In genomic region chr9:138101444-138102234, GRCh38 we compare ENCODE assay signal across 32 cellular contexts.
DNase-seq lines count a peak whose midpoint lies in the region; ATAC-seq, FAIRE-seq and TF ChIP-seq lines count a peak whose summit lies in the region.
"Had no signal": no experiment of that assay in that cellular context is flagged by ENCODE, and none has a peak within 500 bp of the region (broad histone marks: within the 10 kb centered on the region; RNA-seq: fewer than 3 reads in every experiment).

No MANE protein-coding gene starts in this region.

- ATAC-seq in HG03139 (IDR thresholded peaks at IDR 0.05; ENCODE audit: unreplicated experiment) = no peak
- ATAC-seq: activated CD4-positive, CD25-positive, alpha-beta regulatory T cell treated with anti-CD3 and anti-CD28 coated beads, Interleukin-2, amount 50 U/mL, for 24 hours; activated CD8-positive, alpha-beta T cell treated with anti-CD3 and anti-CD28 coated beads for 36 hours; activated T-cell treated with anti-CD3 and anti-CD28 coated beads, Interleukin-2, amount 50 U/mL, for 4 hours; esophagus mucosa; foreskin keratinocyte; stimulated activated naive CD8-positive, alpha-beta T cell treated with anti-CD3 and anti-CD28 coated beads, Interleukin-15, amount 100 ng/mL, for 72 hours had no signal

- in situ Hi-C loops in mammary epithelial cell (cut with MboI; ENCODE audit: low sequenced_read_pairs in 2 of 2) = no loop called here

- H3K4me1 ChIP-seq in endodermal cell (ENCODE audit: control insufficient read depth, insufficient read depth, low read length) = no peaks in the 10 kb centered on the region
- H3K4me1 ChIP-seq in mammary epithelial cell (ENCODE audit: insufficient read depth, low read length) = no peaks in the 10 kb centered on the region
- no peaks in the 10 kb centered on the region for H3K4me1 ChIP-seq in small intestine (ENCODE audit: control insufficient read depth in 2 of 2, insufficient read depth in 1 of 2, low read depth in 1 of 2, low read length in 1 of 2)
- H3K4me1 ChIP-seq: foreskin keratinocyte, SJSA1, tibial nerve had no signal

- H3K9ac ChIP-seq in endodermal cell (ENCODE audit: extremely low read depth, low read length, poor library complexity, severe bottlenecking) (no peak overlapping the region), mammary epithelial cell (ENCODE audit: insufficient read depth, low read length) (no peak overlapping the region)
- H3K9ac ChIP-seq: BLaER1 had no signal

- H3K4me3 ChIP-seq in endodermal cell (ENCODE audit: low read length) (no peak overlapping the region), mammary epithelial cell (replicated peaks in 1 of 3; ENCODE audit: insufficient read depth in 1 of 3, low read depth in 2 of 3, low read length in 3 of 3) (no peak overlapping the region), small intestine (ENCODE audit: low read depth in 1 of 2, low read length in 2 of 2) (no peak overlapping the region)
- H3K4me3 ChIP-seq: BLaER1, heart right ventricle, SJSA1, tibial nerve had no signal

- H3K79me2 ChIP-seq in mammary epithelial cell (ENCODE audit: insufficient read depth, low read length) = no peaks in the 10 kb centered on the region

- CTCF ChIA-PET in mammary epithelial cell (lab: Charles Lee; ENCODE audit: low non-redundant PET) = no interaction called here

- H2AFZ ChIP-seq in mammary epithelial cell (ENCODE audit: low read depth, low read length) = no peak overlapping the region

- H3K27ac Mint-ChIP-seq in endodermal cell = no peak overlapping the region
- H3K27ac Mint-ChIP-seq in osteocyte (ENCODE audit: unreplicated experiment) = no peak overlapping the region
- H3K27ac Mint-ChIP-seq: activated CD8-positive, alpha-beta T cell treated with anti-CD3 and anti-CD28 coated beads for 36 hours; activated naive CD4-positive, alpha-beta T cell treated with anti-CD3 and anti-CD28 coated beads, Interleukin-2, amount 50 U/mL, for 24 hours had no signal

- no peak overlapping the region for H3K4me3 Mint-ChIP-seq in endodermal cell
- H3K4me3 Mint-ChIP-seq in osteocyte (ENCODE audit: unreplicated experiment) = no peak overlapping the region
- H3K4me3 Mint-ChIP-seq: activated CD8-positive, alpha-beta T cell treated with anti-CD3 and anti-CD28 coated beads for 36 hours; activated naive CD4-positive, alpha-beta T cell treated with anti-CD3 and anti-CD28 coated beads, Interleukin-2, amount 50 U/mL, for 24 hours; activated T-cell treated with anti-CD3 and anti-CD28 coated beads, Interleukin-2, amount 50 U/mL, for 4 hours; stimulated activated naive CD8-positive, alpha-beta T cell treated with anti-CD3 and anti-CD28 coated beads, Interleukin-15, amount 100 ng/mL, for 72 hours had no signal

- H3K27me3 Mint-ChIP-seq in endodermal cell (ENCODE audit: insufficient read depth) (no peaks in the 10 kb centered on the region), osteocyte (ENCODE audit: unreplicated experiment) (no peaks in the 10 kb centered on the region)
- H3K27me3 Mint-ChIP-seq: stimulated activated naive CD8-positive, alpha-beta T cell treated with anti-CD3 and anti-CD28 coated beads, Interleukin-15, amount 100 ng/mL, for 72 hours had no signal

- no TSS peak for BruUV-seq in mammary epithelial cell (replicated peaks; lab: Mats Ljungman, UMichigan)

- intact Hi-C loops in mammary epithelial cell (cut with micrococcal nuclease) = no loop called here

- 87 to 89% methylated on average over 7 to 16 of the region's 16 CpGs for WGBS in endodermal cell (ENCODE audit: insufficient coverage in 1 of 2, insufficient read length in 1 of 2), 2 experiments
- WGBS in mammary epithelial cell (ENCODE audit: low coverage, missing lambda C conversion rate) = 70% methylated on average over 6 of the region's 16 CpGs
- WGBS in small intestine, 3 donors = 82 to 87% (median 86%) methylated on average over 13 to 16 of the region's 16 CpGs

- no peak overlapping the region for H3K4me2 ChIP-seq in mammary epithelial cell (ENCODE audit: insufficient read depth, low read depth, low read length)
- H3K4me2 ChIP-seq: BLaER1 had no signal

- H4K20me1 ChIP-seq in mammary epithelial cell (ENCODE audit: insufficient read depth, low read length) = no peaks in the 10 kb centered on the region
- H4K20me1 ChIP-seq: BLaER1 had no signal

- H3K27me3 ChIP-seq in endodermal cell (ENCODE audit: control insufficient read depth, insufficient read depth, low read length, poor library complexity, severe bottlenecking) (no peaks in the 10 kb centered on the region), mammary epithelial cell (ENCODE audit: insufficient read depth, low read length) (no peaks in the 10 kb centered on the region), small intestine (ENCODE audit: control insufficient read depth in 2 of 2, insufficient read depth in 2 of 2, low read length in 2 of 2) (no peaks in the 10 kb centered on the region)
- H3K27me3 ChIP-seq: BLaER1, foreskin keratinocyte, SJSA1, tibial nerve had no signal

- dilution Hi-C loops in mammary epithelial cell (cut with HindIII; ENCODE audit: low sequenced_read_pairs) = loop anchor here (10.0 kb wide), 3 partner anchors 117 to 397 kb away; no protein-coding TSS in a partner anchor

- H3K36me3 Mint-ChIP-seq in endodermal cell (ENCODE audit: low read depth) (peaks cover 11% of the 10 kb centered on the region), osteocyte (ENCODE audit: unreplicated experiment) (no peaks in the 10 kb centered on the region)
- H3K36me3 Mint-ChIP-seq: activated naive CD4-positive, alpha-beta T cell treated with anti-CD3 and anti-CD28 coated beads, Interleukin-2, amount 50 U/mL, for 24 hours had no signal

- TF ChIP-seq CTCF in D721Med (IDR thresholded peaks at IDR 0.05; ENCODE audit: insufficient read depth, missing control alignments) (no peak), endodermal cell (conservative IDR thresholded peaks at IDR 0.05) (no peak), osteocyte (IDR thresholded peaks at IDR 0.05) (no peak), mammary epithelial cell (conservative IDR thresholded peaks at IDR 0.05 in 1 of 2, IDR thresholded peaks at IDR 0.05 in 1 of 2; ENCODE audit: extremely low read depth in 1 of 2, insufficient read depth in 1 of 2, low read depth in 1 of 2, low read length in 2 of 2) (no peak)

- H3K27ac ChIP-seq in endodermal cell (ENCODE audit: low read depth, low read length) (no peak overlapping the region), mammary epithelial cell (ENCODE audit: insufficient read depth, low read depth, low read length) (no peak overlapping the region), small intestine (ENCODE audit: low read depth in 1 of 2, low read length in 1 of 2) (no peak overlapping the region)
- H3K27ac ChIP-seq: BLaER1, foreskin keratinocyte, heart right ventricle, SJSA1, tibial nerve had no signal

- H3K9me3 Mint-ChIP-seq in endodermal cell = no peaks in the 10 kb centered on the region
- peaks cover under 1% of the 10 kb centered on the region for H3K9me3 Mint-ChIP-seq in osteocyte (ENCODE audit: unreplicated experiment)
- H3K9me3 Mint-ChIP-seq: activated CD8-positive, alpha-beta T cell treated with anti-CD3 and anti-CD28 coated beads for 36 hours; activated naive CD4-positive, alpha-beta T cell treated with anti-CD3 and anti-CD28 coated beads, Interleukin-2, amount 50 U/mL, for 24 hours; activated T-cell treated with anti-CD3 and anti-CD28 coated beads, Interleukin-2, amount 50 U/mL, for 4 hours; stimulated activated naive CD8-positive, alpha-beta T cell treated with anti-CD3 and anti-CD28 coated beads, Interleukin-15, amount 100 ng/mL, for 72 hours had no signal

- H3K4me1 Mint-ChIP-seq in endodermal cell = no peaks in the 10 kb centered on the region
- H3K4me1 Mint-ChIP-seq in osteocyte (ENCODE audit: unreplicated experiment) = no peaks in the 10 kb centered on the region
- H3K4me1 Mint-ChIP-seq: activated naive CD4-positive, alpha-beta T cell treated with anti-CD3 and anti-CD28 coated beads, Interleukin-2, amount 50 U/mL, for 24 hours; stimulated activated naive CD8-positive, alpha-beta T cell treated with anti-CD3 and anti-CD28 coated beads, Interleukin-15, amount 100 ng/mL, for 72 hours had no signal

- H3K36me3 ChIP-seq in endodermal cell (ENCODE audit: control insufficient read depth, insufficient read depth, low read length) = no peaks in the 10 kb centered on the region
- no peaks in the 10 kb centered on the region for H3K36me3 ChIP-seq in mammary epithelial cell (ENCODE audit: insufficient read depth, low read length)
- H3K36me3 ChIP-seq in small intestine (ENCODE audit: control insufficient read depth in 2 of 2, insufficient read depth in 2 of 2, low read length in 2 of 2) = no peaks in the 10 kb centered on the region
- H3K36me3 ChIP-seq: BLaER1, heart right ventricle, SJSA1, tibial nerve had no signal

- FAIRE-seq in D721Med (lab: Jason Lieb, UNC) = no peak
- FAIRE-seq in small intestine (lab: Jason Lieb, UNC) = no peak
- FAIRE-seq: bronchial epithelial cell, colon, GM19239, HTR-8/SVneo had no signal

- H3K9me3 ChIP-seq in endodermal cell (ENCODE audit: control insufficient read depth, low read length) = peaks cover 19% of the 10 kb centered on the region
- H3K9me3 ChIP-seq in mammary epithelial cell (replicated peaks; ENCODE audit: insufficient read depth, low read length) = peaks cover 29% of the 10 kb centered on the region
- no peaks in the 10 kb centered on the region for H3K9me3 ChIP-seq in small intestine (ENCODE audit: control insufficient read depth, low read depth)
- H3K9me3 ChIP-seq: BLaER1, heart right ventricle, SJSA1, tibial nerve had no signal

- DNase-seq in D721Med (ENCODE audit: insufficient read length, low spot score) (peak; percentile 13), HuH-7 (ENCODE audit: low spot score) (peak; percentile 3), endodermal cell (peak; percentile 24), osteocyte (ENCODE audit: extremely low spot score, unreplicated experiment) (peak; percentile 78), mammary epithelial cell (no peak), UCSD-AML1 (lab: John Stamatoyannopoulos, UW; ENCODE audit: unreplicated experiment) (no peak), small intestine (no peak)
- DNase-seq: activated T-cell treated with anti-CD3 and anti-CD28 coated beads, Interleukin-2, amount 50 U/mL, for 4 hours; anterior cingulate cortex; foreskin keratinocyte; GDM1; heart right ventricle; KBM-7; MM.1S; NCI-H1417 treated with DMSO at 0.1 percent for 48 hours; NCI-H2081 treated with DMSO at 0.1 percent for 48 hours; NCI-H345; stimulated activated CD8-positive, alpha-beta memory T cell treated with anti-CD3 and anti-CD28 coated beads, Interleukin-4, amount 100 ng/mL, for 48 hours; T-helper 1 cell had no signal

Comparison
In these comparisons a context has a peak if more than half of its experiments do, and no peak if none do; other contexts are left out.
1. DNase-seq: peak in D721Med (single experiment), HuH-7 (single experiment), endodermal cell (single experiment) and osteocyte (single experiment); none in mammary epithelial cell (single experiment), UCSD-AML1 (single experiment) and small intestine (single experiment).